ENCODE assay signal across 30 cellular contexts in genomic region chr16:87443031-87443430, GRCh38.
"Had no signal": no experiment of that assay in that cellular context is flagged by ENCODE, and none has a peak within 500 bp of the region (broad histone marks: within the 10 kb centered on the region; RNA-seq: fewer than 3 reads in every experiment).

No MANE protein-coding gene starts in this region.

- H3K27ac Mint-ChIP-seq: mesothelial cell of epicardium; naive B cell; natural killer cell treated with Interleukin-12 subunit alpha and Interleukin-12 subunit beta and Interleukin-15 and Interleukin-18, amount 100 ng/mL, for 72 hours; stimulated activated naive CD8-positive, alpha-beta T cell treated with anti-CD3 and anti-CD28 coated beads, Interleukin-15, amount 100 ng/mL, for 72 hours had no signal

- H3K4me3 Mint-ChIP-seq: mesothelial cell of epicardium; naive B cell; natural killer cell treated with Interleukin-12 subunit alpha and Interleukin-12 subunit beta and Interleukin-15 and Interleukin-18, amount 100 ng/mL, for 72 hours; stimulated activated naive CD8-positive, alpha-beta T cell treated with anti-CD3 and anti-CD28 coated beads, Interleukin-15, amount 100 ng/mL, for 72 hours had no signal

- H3K36me3 ChIP-seq: ovary, uterus had no signal

- H3K36me3 Mint-ChIP-seq: naive B cell had no signal

- H3K4me1 ChIP-seq: foreskin keratinocyte, suprapubic skin, upper lobe of right lung, uterus had no signal

- H3K9me3 Mint-ChIP-seq: naive B cell; natural killer cell treated with Interleukin-12 subunit alpha and Interleukin-12 subunit beta and Interleukin-15 and Interleukin-18, amount 100 ng/mL, for 72 hours; stimulated activated naive CD8-positive, alpha-beta T cell treated with anti-CD3 and anti-CD28 coated beads, Interleukin-15, amount 100 ng/mL, for 72 hours had no signal

- H3K9me3 ChIP-seq: esophagus muscularis mucosa, gastroesophageal sphincter, left lung, mucosa of descending colon, ovary, suprapubic skin, transverse colon, upper lobe of right lung, uterus had no signal

- DNase-seq: dorsolateral prefrontal cortex; effector CD4-positive, alpha-beta T cell; foreskin keratinocyte; heart left ventricle; kidney; mesenchymal stem cell; mucosa of descending colon; naive B cell; nucleus accumbens; posterior cingulate gyrus; retina; stimulated activated CD4-positive, alpha-beta T cell treated with anti-CD3 and anti-CD28 coated beads, Interleukin-12 subunit alpha, Interleukin-12 subunit beta, amount 100 ng/mL, for 4 hours; stimulated activated CD4-positive, alpha-beta T cell treated with anti-CD3 and anti-CD28 coated beads, Interleukin-1b, Interleukin-23, amount 100 ng/mL, for 48 hours; stimulated activated CD4-positive, alpha-beta T cell treated with anti-CD3 and anti-CD28 coated beads, Interleukin-4, amount 100 ng/mL, for 1 hour; stimulated activated CD8-positive, alpha-beta memory T cell treated with anti-CD3 and anti-CD28 coated beads, Interleukin-4, amount 100 ng/mL, for 48 hours; stimulated activated naive CD4-positive, alpha-beta T cell; stimulated activated naive CD8-positive, alpha-beta T cell treated with anti-CD3 and anti-CD28 coated beads, Interleukin-15, amount 100 ng/mL, for 72 hours; transverse colon; upper lobe of right lung; uterus had no signal

- H3K27me3 ChIP-seq: dorsolateral prefrontal cortex, esophagus muscularis mucosa, foreskin keratinocyte, gastroesophageal sphincter, heart left ventricle, hepatocyte, left lung, ovary, suprapubic skin, transverse colon, upper lobe of right lung, uterus had no signal

- ATAC-seq: foreskin keratinocyte; gastroesophageal sphincter; heart left ventricle; left lung; mucosa of descending colon; natural killer cell treated with Interleukin-12 subunit alpha and Interleukin-12 subunit beta and Interleukin-15 and Interleukin-18, amount 100 ng/mL, for 72 hours; sciatic nerve; stimulated activated naive CD8-positive, alpha-beta T cell treated with anti-CD3 and anti-CD28 coated beads, Interleukin-15, amount 100 ng/mL, for 72 hours; upper lobe of right lung had no signal

- H3K27ac ChIP-seq: dorsolateral prefrontal cortex, esophagus muscularis mucosa, foreskin keratinocyte, gastroesophageal sphincter, heart left ventricle, hepatocyte, left lung, ovary, suprapubic skin, transverse colon, upper lobe of right lung, uterus had no signal

- H3K27me3 Mint-ChIP-seq: naive B cell; natural killer cell treated with Interleukin-12 subunit alpha and Interleukin-12 subunit beta and Interleukin-15 and Interleukin-18, amount 100 ng/mL, for 72 hours; stimulated activated naive CD8-positive, alpha-beta T cell treated with anti-CD3 and anti-CD28 coated beads, Interleukin-15, amount 100 ng/mL, for 72 hours had no signal

- H3K4me3 ChIP-seq: dorsolateral prefrontal cortex, esophagus muscularis mucosa, gastroesophageal sphincter, heart left ventricle, hepatocyte, left lung, mucosa of descending colon, ovary, smooth muscle cell, suprapubic skin, transverse colon, upper lobe of right lung, uterus had no signal

- H3K4me1 Mint-ChIP-seq: naive B cell had no signal
